ENCODE assay signal across 11 cellular contexts in the genomic region with DNA sequence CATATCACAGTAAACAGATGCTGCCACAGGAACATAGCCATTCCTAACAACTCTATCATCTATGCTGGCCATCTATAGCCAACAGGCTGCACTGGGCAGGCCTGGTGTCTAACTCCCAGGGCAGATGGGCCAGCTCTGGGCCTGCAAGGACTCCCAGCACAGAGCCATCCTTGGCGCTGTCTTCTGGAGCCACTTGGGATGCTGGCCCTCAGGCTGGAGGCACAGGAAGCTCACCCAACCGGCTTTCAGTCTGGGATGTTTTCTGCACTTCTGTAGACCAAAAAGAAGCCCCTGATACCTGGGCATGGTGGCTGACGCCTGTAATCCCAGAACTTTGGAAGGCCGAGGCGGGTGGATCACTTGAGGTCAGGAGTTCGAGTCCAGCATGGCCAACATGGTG. TPM values are rescaled to one million over a fixed set of nuclear protein-coding genes. Genes with fewer than 3 reads are reported as not detected.
"Had no signal": no experiment of that assay in that cellular context is flagged by ENCODE, and none has a peak within 500 bp of the region (broad histone marks: within the 10 kb centered on the region; RNA-seq: fewer than 3 reads in every experiment).

No MANE protein-coding gene starts in this region.

- H3K4me3 Mint-ChIP-seq: GM23338, HFFc6, IgD-negative memory B cell had no signal

- H3K27ac Mint-ChIP-seq: GM23338, HFFc6 had no signal

- FAIRE-seq: HepG2 had no signal

- H3K4me1 ChIP-seq: HAP-1 had no signal

- H3K4me3 ChIP-seq: GM23338, HAP-1 had no signal

- H3K36me3 ChIP-seq: HAP-1 had no signal

- H2AFZ ChIP-seq: GM23338 had no signal

- H3K27ac ChIP-seq: HL-60 had no signal

- H3K36me3 Mint-ChIP-seq: IgD-negative memory B cell had no signal

- H3K4me2 ChIP-seq: GM23338 had no signal

- H3K27me3 Mint-ChIP-seq: IgD-negative memory B cell had no signal

- H3K4me1 Mint-ChIP-seq: IgD-negative memory B cell had no signal

- ATAC-seq: GM23338, HCT116, HepG2 had no signal

- DNase-seq: H7, HFFc6, KBM-7 had no signal

- H3K9me3 ChIP-seq: HAP-1 had no signal

RNA-seq across cellular contexts. Expression of a gene that starts 40.8 kb away (rescaled TPM):
- total RNA-seq: H4, HFFc6, HT1080 had no signal
- polyA plus RNA-seq: IgD-negative memory B cell had no signal
